Comparison of ENCODE assay signal across 1 cellular context in the genomic region with DNA sequence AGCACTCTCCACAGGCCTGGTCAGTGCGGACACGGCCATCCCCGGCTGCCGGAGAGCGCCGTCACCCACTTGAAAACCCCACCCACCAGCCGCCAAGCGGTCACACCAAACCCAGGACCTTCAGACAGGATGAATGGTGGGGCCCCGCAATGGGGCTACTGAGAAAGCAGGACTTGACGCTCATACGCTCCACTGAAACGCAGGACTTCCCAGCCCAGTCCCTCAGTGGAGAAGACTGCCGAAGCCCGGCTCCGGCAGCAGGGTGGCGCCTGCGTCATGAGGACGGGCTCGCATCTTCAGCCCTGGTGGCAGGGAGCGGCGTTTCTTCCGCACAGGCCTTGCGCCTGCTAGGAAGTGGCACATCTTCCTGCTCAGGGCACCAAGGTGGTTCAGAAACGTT.
TF ChIP-seq lines count a peak whose summit lies in the region.

No MANE protein-coding gene starts in this region.

TF ChIP-seq in HCT116, 20 proteins besides CTCF, POLR2A, EP300 and RAD21:
- TF ChIP-seq EZH2 (IDR thresholded peaks at IDR 0.05) (no peak), ZFX (IDR thresholded peaks at IDR 0.05) (no peak), EZH2phosphoT487 (IDR thresholded peaks at IDR 0.05; ENCODE audit: borderline replicate concordance) (no peak), JUND (IDR thresholded peaks at IDR 0.05) (no peak)
- TF ChIP-seq, protein P1, sequence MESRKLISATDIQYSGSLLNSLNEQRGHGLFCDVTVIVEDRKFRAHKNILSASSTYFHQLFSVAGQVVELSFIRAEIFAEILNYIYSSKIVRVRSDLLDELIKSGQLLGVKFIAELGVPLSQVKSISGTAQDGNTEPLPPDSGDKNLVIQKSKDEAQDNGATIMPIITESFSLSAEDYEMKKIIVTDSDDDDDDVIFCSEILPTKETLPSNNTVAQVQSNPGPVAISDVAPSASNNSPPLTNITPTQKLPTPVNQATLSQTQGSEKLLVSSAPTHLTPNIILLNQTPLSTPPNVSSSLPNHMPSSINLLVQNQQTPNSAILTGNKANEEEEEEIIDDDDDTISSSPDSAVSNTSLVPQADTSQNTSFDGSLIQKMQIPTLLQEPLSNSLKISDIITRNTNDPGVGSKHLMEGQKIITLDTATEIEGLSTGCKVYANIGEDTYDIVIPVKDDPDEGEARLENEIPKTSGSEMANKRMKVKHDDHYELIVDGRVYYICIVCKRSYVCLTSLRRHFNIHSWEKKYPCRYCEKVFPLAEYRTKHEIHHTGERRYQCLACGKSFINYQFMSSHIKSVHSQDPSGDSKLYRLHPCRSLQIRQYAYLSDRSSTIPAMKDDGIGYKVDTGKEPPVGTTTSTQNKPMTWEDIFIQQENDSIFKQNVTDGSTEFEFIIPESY (IDR thresholded peaks at IDR 0.05; ENCODE audit: extremely low read depth, insufficient replicate concordance, low read length) = no peak
- TF ChIP-seq, protein P2, sequence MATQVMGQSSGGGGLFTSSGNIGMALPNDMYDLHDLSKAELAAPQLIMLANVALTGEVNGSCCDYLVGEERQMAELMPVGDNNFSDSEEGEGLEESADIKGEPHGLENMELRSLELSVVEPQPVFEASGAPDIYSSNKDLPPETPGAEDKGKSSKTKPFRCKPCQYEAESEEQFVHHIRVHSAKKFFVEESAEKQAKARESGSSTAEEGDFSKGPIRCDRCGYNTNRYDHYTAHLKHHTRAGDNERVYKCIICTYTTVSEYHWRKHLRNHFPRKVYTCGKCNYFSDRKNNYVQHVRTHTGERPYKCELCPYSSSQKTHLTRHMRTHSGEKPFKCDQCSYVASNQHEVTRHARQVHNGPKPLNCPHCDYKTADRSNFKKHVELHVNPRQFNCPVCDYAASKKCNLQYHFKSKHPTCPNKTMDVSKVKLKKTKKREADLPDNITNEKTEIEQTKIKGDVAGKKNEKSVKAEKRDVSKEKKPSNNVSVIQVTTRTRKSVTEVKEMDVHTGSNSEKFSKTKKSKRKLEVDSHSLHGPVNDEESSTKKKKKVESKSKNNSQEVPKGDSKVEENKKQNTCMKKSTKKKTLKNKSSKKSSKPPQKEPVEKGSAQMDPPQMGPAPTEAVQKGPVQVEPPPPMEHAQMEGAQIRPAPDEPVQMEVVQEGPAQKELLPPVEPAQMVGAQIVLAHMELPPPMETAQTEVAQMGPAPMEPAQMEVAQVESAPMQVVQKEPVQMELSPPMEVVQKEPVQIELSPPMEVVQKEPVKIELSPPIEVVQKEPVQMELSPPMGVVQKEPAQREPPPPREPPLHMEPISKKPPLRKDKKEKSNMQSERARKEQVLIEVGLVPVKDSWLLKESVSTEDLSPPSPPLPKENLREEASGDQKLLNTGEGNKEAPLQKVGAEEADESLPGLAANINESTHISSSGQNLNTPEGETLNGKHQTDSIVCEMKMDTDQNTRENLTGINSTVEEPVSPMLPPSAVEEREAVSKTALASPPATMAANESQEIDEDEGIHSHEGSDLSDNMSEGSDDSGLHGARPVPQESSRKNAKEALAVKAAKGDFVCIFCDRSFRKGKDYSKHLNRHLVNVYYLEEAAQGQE (IDR thresholded peaks at IDR 0.05; ENCODE audit: low read depth) = no peak
